22 cellular contexts compared by ENCODE assay signal in genomic region chr18:8709248-8710059, GRCh38. TPM values are rescaled to one million over a fixed set of nuclear protein-coding genes. Genes with fewer than 3 reads are reported as not detected.
DNase-seq lines count a peak whose midpoint lies in the region; ATAC-seq and TF ChIP-seq lines count a peak whose summit lies in the region.
"Had no signal": no experiment of that assay in that cellular context is flagged by ENCODE, and none has a peak within 500 bp of the region (broad histone marks: within the 10 kb centered on the region; RNA-seq: fewer than 3 reads in every experiment).

No MANE protein-coding gene starts in this region.

- H3K4me3 ChIP-seq in SJSA1 (no peak overlapping the region), foreskin fibroblast (ENCODE audit: low read depth in 1 of 2, low read length in 2 of 2) (peak overlapping the region; percentile 94 to 97), stomach smooth muscle (ENCODE audit: low read length in 2 of 2) (peak overlapping the region; percentile 70 to 86), lower leg skin (ENCODE audit: low read depth, poor library complexity, severe bottlenecking) (no peak overlapping the region)
- H3K4me3 ChIP-seq: breast epithelium, HAP-1 had no signal

- H3K9ac ChIP-seq in stomach smooth muscle (ENCODE audit: low read length in 2 of 2) = peak overlapping the region; percentile 62 to 74

- H3K36me3 ChIP-seq in SJSA1 (peaks cover 51% of the 10 kb centered on the region), stomach smooth muscle (ENCODE audit: control insufficient read depth in 2 of 2, insufficient read depth in 2 of 2, low read length in 2 of 2) (no peaks in the 10 kb centered on the region)
- H3K36me3 ChIP-seq: breast epithelium had no signal

- TF ChIP-seq CTCF in foreskin fibroblast (IDR thresholded peaks at IDR 0.05; ENCODE audit: low read depth, low read length) (no peak), lower leg skin (IDR thresholded peaks at IDR 0.05) (no peak)

- TF ChIP-seq POLR2A in lower leg skin (IDR thresholded peaks at IDR 0.05) = no peak

- H3K9me3 ChIP-seq in SJSA1 (replicated peaks) (0 out of 2 replicates have a peak, but pooled peaks cover 2% of the 10 kb centered on the region), stomach smooth muscle (ENCODE audit: control insufficient read depth in 2 of 2, low read length in 2 of 2) (no peaks in the 10 kb centered on the region)
- H3K9me3 ChIP-seq: breast epithelium, HAP-1 had no signal

- no peak for ATAC-seq in HG02973 (IDR thresholded peaks at IDR 0.05; ENCODE audit: unreplicated experiment)
- ATAC-seq: left ventricle myocardium superior, right cardiac atrium had no signal

- H3K27me3 ChIP-seq in SJSA1 (replicated peaks) (no peaks in the 10 kb centered on the region), stomach smooth muscle (ENCODE audit: control insufficient read depth in 1 of 2, insufficient read depth in 2 of 2, low read length in 2 of 2) (no peaks in the 10 kb centered on the region)
- H3K27me3 ChIP-seq: breast epithelium had no signal

- intact Hi-C loops in lower leg skin (cut with DNase I; ENCODE audit: low total_unique reads) = no loop called here

- DNase-seq in EL (peak; percentile 8), SJSA1 (ENCODE audit: low read depth in 1 of 2, low spot score in 2 of 2) (peak in 1 of 2 experiments; percentile 16), foreskin fibroblast (peak in 1 of 2 donors; percentile 16), COLO829 (ENCODE audit: low spot score) (no peak), lower leg skin (ENCODE audit: low spot score in 2 of 2) (no peak), dedifferentiated amniotic fluid mesenchymal stem cell (ENCODE audit: extremely low spot score) (no peak)
- DNase-seq: activated CD4-positive, alpha-beta T cell treated with anti-CD3 and anti-CD28 coated beads, Interleukin-2, amount 10 ng/mL, durations not matched to agents 7 days and 5 days; activated CD8-positive, alpha-beta memory T cell treated with anti-CD3 and anti-CD28 coated beads, Interleukin-2, amount 50 U/mL, for 4 hours; activated effector memory CD4-positive, alpha-beta T cell treated with Interleukin-2 at 50 U/mL for 16 hours; CD8-positive, alpha-beta memory T cell; DMS79; immature natural killer cell; left ventricle myocardium superior; NCI-H2107; NCI-H510A treated with DMSO at 0.1 percent for 48 hours; nucleus accumbens; right cardiac atrium; stimulated activated CD8-positive, alpha-beta memory T cell treated with anti-CD3 and anti-CD28 coated beads, Interleukin-4, amount 100 ng/mL, for 48 hours had no signal

- H3K27ac ChIP-seq in SJSA1 = peak overlapping the region; percentile 12; the same call in 1 of the 2 replicates
- H3K27ac ChIP-seq in stomach smooth muscle (ENCODE audit: low read length) = peak overlapping the region; percentile 90
- H3K27ac ChIP-seq: breast epithelium had no signal

- H3K4me1 ChIP-seq in SJSA1 (replicated peaks) (peaks cover 39% of the 10 kb centered on the region), stomach smooth muscle (ENCODE audit: control insufficient read depth, insufficient read depth, low read length) (peaks cover 39% of the 10 kb centered on the region)
- H3K4me1 ChIP-seq: breast epithelium had no signal

- 90 to 91% methylated on average over 14 of the region's 14 CpGs for WGBS in lower leg skin, 2 donors

RNA-seq across cellular contexts. Expression of gene MTCL1, which starts 4.1 kb away (rescaled TPM):
- total RNA-seq in SJSA1 (2014; rRNA removed; shearing (Covaris generic)) = 36.7 and 47.7 TPM in 2 replicates
- total RNA-seq in lower leg skin = 1 to 10 TPM; 2.2 to 6.8 (median 4.0) TPM

Comparison
In these comparisons a context has a peak if more than half of its experiments do, and no peak if none do; other contexts are left out.
1. H3K4me3 ChIP-seq: peak in foreskin fibroblast (2 of 2) and stomach smooth muscle (2 of 2); none in SJSA1 (single experiment) and lower leg skin (single experiment).